Comparison of ENCODE assay signal across 8 cellular contexts in genomic region chr1:120299433-120300063, GRCh38.
DNase-seq lines count a peak whose midpoint lies in the region; ATAC-seq and TF ChIP-seq lines count a peak whose summit lies in the region.
"Not testable (repeated sequence)": the region's sequence is repeated elsewhere in the genome, so short reads cannot be mapped to it uniquely, and the experiment has no call there.

No MANE protein-coding gene starts in this region.

- not testable (repeated sequence) for H3K27me3 ChIP-seq in HCT116 (ENCODE audit: insufficient read depth, low read length); PC-9 (ENCODE audit: insufficient read depth, low read depth); foreskin keratinocyte; right lobe of liver; psoas muscle (ENCODE audit: insufficient read depth in 3 of 3, low read length in 2 of 3); upper lobe of right lung

- POLR2A ChIA-PET in HCT116 (lab: Charles Lee); PC-9 (lab: Charles Lee; ENCODE audit: unreplicated experiment); activated CD8-positive, alpha-beta T cell treated with anti-CD3 and anti-CD28 coated beads for 36 hours (lab: Charles Lee): not testable (repeated sequence)

- not testable (repeated sequence) for H3K27ac Mint-ChIP-seq in activated CD8-positive, alpha-beta T cell treated with anti-CD3 and anti-CD28 coated beads for 36 hours

- WGBS in right lobe of liver (ENCODE audit: insufficient coverage, low coverage, low lambda C conversion rate, missing lambda C conversion rate) = 20% methylated on average over 1 of the region's 4 CpGs
- WGBS in psoas muscle, 3 donors = 59 to 63% methylated on average over 2 of the region's 4 CpGs; no CpG with 5 or more reads in 1 of the 3 donors

- H3F3A ChIP-seq in PC-9 (ENCODE audit: insufficient read depth, low read depth) = not testable (repeated sequence)

- CTCF ChIA-PET in HCT116 (lab: Charles Lee); PC-9 (lab: Charles Lee); activated CD8-positive, alpha-beta T cell treated with anti-CD3 and anti-CD28 coated beads for 36 hours (lab: Charles Lee): not testable (repeated sequence)

- not testable (repeated sequence) for TF ChIP-seq CTCF in HCT116 (IDR thresholded peaks at IDR 0.05 in 2 of 3, conservative IDR thresholded peaks at IDR 0.05 in 1 of 3; ENCODE audit: borderline replicate concordance in 1 of 3, insufficient read depth in 1 of 3, low read depth in 2 of 3, low read length in 2 of 3); activated CD8-positive, alpha-beta T cell treated with anti-CD3 and anti-CD28 coated beads for 36 hours (IDR thresholded peaks at IDR 0.05); foreskin keratinocyte (conservative IDR thresholded peaks at IDR 0.05); right lobe of liver (IDR thresholded peaks at IDR 0.05); psoas muscle (IDR thresholded peaks at IDR 0.05); upper lobe of right lung (IDR thresholded peaks at IDR 0.05)
- TF ChIP-seq CTCF in PC-9 (conservative IDR thresholded peaks at IDR 0.05) = peak; percentile 29; the same call in 1 of the 2 replicates

- RAD21 ChIA-PET in HCT116 (lab: Charles Lee; ENCODE audit: low non-redundant PET in 1 of 2, low total read pairs in 2 of 2, uncharacterized antibody in 2 of 2, unreplicated experiment in 2 of 2) = not testable (repeated sequence)

- H3K9ac ChIP-seq in HCT116 (ENCODE audit: low read length) = not testable (repeated sequence)

- not testable (repeated sequence) for H3K4me3 Mint-ChIP-seq in activated CD8-positive, alpha-beta T cell treated with anti-CD3 and anti-CD28 coated beads for 36 hours

- not testable (repeated sequence) for H3K4me1 ChIP-seq in HCT116 (ENCODE audit: control insufficient read depth in 1 of 2, insufficient read depth in 2 of 2, low read length in 2 of 2); PC-9 (replicated peaks; ENCODE audit: insufficient read depth); foreskin keratinocyte; right lobe of liver; psoas muscle; upper lobe of right lung

- not testable (repeated sequence) for BruUV-seq in HCT116 (replicated peaks; lab: Mats Ljungman, UMichigan); PC-9 (replicated peaks; lab: Mats Ljungman, UMichigan)

- H2AFZ ChIP-seq in HCT116 (ENCODE audit: low read depth, low read length, poor library complexity, severe bottlenecking); PC-9: not testable (repeated sequence)

- not testable (repeated sequence) for H3K9me3 Mint-ChIP-seq in activated CD8-positive, alpha-beta T cell treated with anti-CD3 and anti-CD28 coated beads for 36 hours

- not testable (repeated sequence) for H3K36me3 Mint-ChIP-seq in activated CD8-positive, alpha-beta T cell treated with anti-CD3 and anti-CD28 coated beads for 36 hours (ENCODE audit: low read depth)

- H3K27me3 Mint-ChIP-seq in activated CD8-positive, alpha-beta T cell treated with anti-CD3 and anti-CD28 coated beads for 36 hours = not testable (repeated sequence)

- intact Hi-C loops in HCT116 (cut with micrococcal nuclease); PC-9 (cut with micrococcal nuclease; ENCODE audit: unreplicated experiment); activated CD8-positive, alpha-beta T cell treated with anti-CD3 and anti-CD28 coated beads for 36 hours (cut with micrococcal nuclease); left ventricle myocardium superior (cut with micrococcal nuclease); right lobe of liver (cut with DNase I); psoas muscle (cut with DNase I); upper lobe of right lung (cut with DNase I): not testable (repeated sequence)

- not testable (repeated sequence) for H3K4me3 ChIP-seq in HCT116 (replicated peaks in 1 of 2; ENCODE audit: low read depth in 1 of 2, low read length in 2 of 2); PC-9; right lobe of liver; psoas muscle; upper lobe of right lung

- H4K20me1 ChIP-seq in HCT116 (ENCODE audit: insufficient read depth); PC-9 (ENCODE audit: insufficient read depth): not testable (repeated sequence)

- not testable (repeated sequence) for TF ChIP-seq RAD21 in HCT116 (IDR thresholded peaks at IDR 0.05; ENCODE audit: low read depth)

- not testable (repeated sequence) for H3K9me3 ChIP-seq in HCT116 (ENCODE audit: control insufficient read depth in 1 of 2, insufficient read depth in 1 of 2, low read depth in 1 of 2, low read length in 2 of 2); PC-9 (ENCODE audit: insufficient read depth, low read depth); right lobe of liver; psoas muscle; upper lobe of right lung

- not testable (repeated sequence) for H3K4me2 ChIP-seq in HCT116 (ENCODE audit: low read length); PC-9

- not testable (repeated sequence) for H3K9me2 ChIP-seq in HCT116 (ENCODE audit: insufficient read depth); PC-9 (ENCODE audit: insufficient read depth)

- DNase-seq in HCT116 (ENCODE audit: low read depth, low spot score); PC-9; activated CD8-positive, alpha-beta T cell treated with anti-CD3 and anti-CD28 coated beads for 36 hours; foreskin keratinocyte; left ventricle myocardium superior; right lobe of liver; psoas muscle; upper lobe of right lung: not testable (repeated sequence)

- TF ChIP-seq POLR2A in HCT116 (IDR thresholded peaks at IDR 0.05; ENCODE audit: borderline replicate concordance, extremely low read depth, insufficient read depth, insufficient read length); right lobe of liver (IDR thresholded peaks at IDR 0.05): not testable (repeated sequence)

- H3K27ac ChIP-seq in HCT116 (ENCODE audit: low read depth, low read length); PC-9; foreskin keratinocyte; right lobe of liver; psoas muscle; upper lobe of right lung: not testable (repeated sequence)

- H3K79me2 ChIP-seq in HCT116 (ENCODE audit: insufficient read depth, low read length); PC-9 (ENCODE audit: low read depth): not testable (repeated sequence)

- not testable (repeated sequence) for H3K4me1 Mint-ChIP-seq in activated CD8-positive, alpha-beta T cell treated with anti-CD3 and anti-CD28 coated beads for 36 hours (ENCODE audit: low read depth)

- ATAC-seq in HCT116 (peak; percentile 64), foreskin keratinocyte (peak; percentile 52), left ventricle myocardium superior (peak; percentile 6), right lobe of liver (peak; percentile 22 to 57 (median 52)), psoas muscle (peak; percentile 53 to 73 (median 66)), upper lobe of right lung (peak; percentile 94)
- ATAC-seq in activated CD8-positive, alpha-beta T cell treated with anti-CD3 and anti-CD28 coated beads for 36 hours = peak; percentile 56

- not testable (repeated sequence) for H3K36me3 ChIP-seq in HCT116 (ENCODE audit: control insufficient read depth in 1 of 2, insufficient read depth in 2 of 2, low read length in 2 of 2); PC-9 (ENCODE audit: low read depth); right lobe of liver; psoas muscle (ENCODE audit: insufficient read depth in 1 of 2, low read depth in 1 of 2); upper lobe of right lung

Comparison
In these comparisons a context has a peak if more than half of its experiments do, and no peak if none do; other contexts are left out.
1. ATAC-seq: peak in every context shown above with its lines; median percentile 94 in upper lobe of right lung; 66 in psoas muscle; 64 in HCT116; 56 in activated CD8-positive, alpha-beta T cell treated with anti-CD3 and anti-CD28 coated beads for 36 hours; 52 in foreskin keratinocyte; 52 in right lobe of liver; 6 in left ventricle myocardium superior.